ENCODE assay signal across 8 cellular contexts in the genomic region with DNA sequence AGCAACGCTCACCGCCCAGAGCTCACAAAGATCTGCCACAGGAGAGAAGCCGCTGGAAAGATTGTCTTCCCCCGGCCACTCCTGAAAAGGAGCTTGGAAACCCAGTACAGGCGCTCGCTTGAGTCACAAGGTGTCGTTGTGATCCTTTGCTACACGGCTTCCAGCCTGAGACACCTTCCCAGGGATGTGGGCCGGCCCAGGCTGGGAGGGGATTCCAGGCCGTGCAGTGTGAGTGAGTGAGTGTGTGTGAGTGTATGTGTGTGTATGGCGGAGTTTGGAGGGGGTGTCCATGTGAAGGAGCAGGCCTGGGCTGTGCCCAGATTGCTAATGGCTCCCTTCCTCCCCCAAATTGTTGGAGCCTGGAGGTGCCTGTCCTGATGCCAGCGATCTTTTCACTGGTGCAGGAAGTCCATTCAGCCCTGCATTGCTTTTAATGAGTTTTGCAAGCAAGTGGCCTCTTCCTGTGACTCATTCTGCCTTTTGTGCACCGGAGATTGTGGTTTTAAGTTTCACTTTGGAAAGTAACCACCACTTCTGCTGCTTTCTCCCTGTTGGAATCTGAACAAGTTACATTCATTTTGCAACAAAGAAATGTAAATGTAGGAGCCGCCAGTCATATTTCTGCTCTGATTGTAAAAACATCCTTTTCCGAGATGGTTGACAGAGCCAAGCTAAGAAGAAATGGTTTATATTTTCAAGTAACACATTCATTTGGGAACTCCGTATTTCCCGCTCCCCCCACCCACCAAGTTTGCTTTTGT.
DNase-seq lines count a peak whose midpoint lies in the region; ATAC-seq and TF ChIP-seq lines count a peak whose summit lies in the region.

No MANE protein-coding gene starts in this region.

- H3K4me1 Mint-ChIP-seq in CD14-positive monocyte = peaks cover 47% of the 10 kb centered on the region
- H3K4me1 Mint-ChIP-seq in activated CD8-positive, alpha-beta memory T cell treated with anti-CD3 and anti-CD28 coated beads, Interleukin-2, amount 10 ng/mL, durations not matched to agents 7 days and 5 days = peaks cover 36% of the 10 kb centered on the region
- H3K4me1 Mint-ChIP-seq in stimulated activated effector memory CD8-positive, alpha-beta T cell treated with anti-CD3 and anti-CD28 coated beads, Interleukin-12 subunit alpha, Interleukin-12 subunit beta, amount 100 ng/mL, for 72 hours = peaks cover 32% of the 10 kb centered on the region

- ATAC-seq in HG03354 (IDR thresholded peaks at IDR 0.05; ENCODE audit: poor library complexity, severe bottlenecking, unreplicated experiment) = peak; percentile 87
- peak; percentile 89 for ATAC-seq in activated CD8-positive, alpha-beta memory T cell treated with anti-CD3 and anti-CD28 coated beads, Interleukin-2, amount 10 ng/mL, durations not matched to agents 7 days and 5 days
- peak; percentile 89 for ATAC-seq in mucosa of descending colon
- ATAC-seq in stimulated activated effector memory CD8-positive, alpha-beta T cell treated with anti-CD3 and anti-CD28 coated beads, Interleukin-12 subunit alpha, Interleukin-12 subunit beta, amount 100 ng/mL, for 72 hours = peak; percentile 88

- H3K4me3 ChIP-seq in epithelial cell of esophagus (ENCODE audit: low read length) (peak overlapping the region; percentile 25), mucosa of descending colon (no peak overlapping the region)

- no peaks in the 10 kb centered on the region for H3K9me3 ChIP-seq in mucosa of descending colon

- CTCF ChIA-PET in activated CD8-positive, alpha-beta memory T cell treated with anti-CD3 and anti-CD28 coated beads, Interleukin-2, amount 10 ng/mL, durations not matched to agents 7 days and 5 days (lab: Charles Lee) = interaction anchor here (2.8 to 4.5 kb wide), 2 partner anchors 886 to 1177 kb away, joined by 15 read pairs; partner anchors contain the start of gene TRIB2

- peaks cover 29 to 43% of the 10 kb centered on the region in 2 donors for H3K36me3 Mint-ChIP-seq in CD14-positive monocyte
- peaks cover 22% of the 10 kb centered on the region for H3K36me3 Mint-ChIP-seq in activated CD8-positive, alpha-beta memory T cell treated with anti-CD3 and anti-CD28 coated beads, Interleukin-2, amount 10 ng/mL, durations not matched to agents 7 days and 5 days
- H3K36me3 Mint-ChIP-seq in stimulated activated effector memory CD8-positive, alpha-beta T cell treated with anti-CD3 and anti-CD28 coated beads, Interleukin-12 subunit alpha, Interleukin-12 subunit beta, amount 100 ng/mL, for 72 hours = peaks cover 40% of the 10 kb centered on the region

- peaks cover 18% of the 10 kb centered on the region for H3K4me1 ChIP-seq in mucosa of descending colon (ENCODE audit: low read depth)

- DNase-seq in CD14-positive monocyte (ENCODE audit: low spot score) (peak; percentile 77), GM19238 (ENCODE audit: insufficient read length, low spot score) (peak; percentile 58), NCI-H748 (lab: John Stamatoyannopoulos, UW; ENCODE audit: unreplicated experiment) (peak; percentile 77), epithelial cell of esophagus (ENCODE audit: low read depth) (peak; percentile 95), mucosa of descending colon (peak; percentile 47 to 68 (median 62))
- peak; percentile 78 for DNase-seq in activated CD8-positive, alpha-beta memory T cell treated with anti-CD3 and anti-CD28 coated beads, Interleukin-2, amount 10 ng/mL, durations not matched to agents 7 days and 5 days
- DNase-seq in stimulated activated effector memory CD8-positive, alpha-beta T cell treated with anti-CD3 and anti-CD28 coated beads, Interleukin-12 subunit alpha, Interleukin-12 subunit beta, amount 100 ng/mL, for 72 hours (ENCODE audit: low spot score in 2 of 2) = peak; percentile 26 to 79

- TF ChIP-seq CTCF in CD14-positive monocyte (IDR thresholded peaks at IDR 0.05) (no peak), epithelial cell of esophagus (IDR thresholded peaks at IDR 0.05; ENCODE audit: insufficient read depth, low read depth, low read length, missing control alignments) (peak; percentile 73), mucosa of descending colon (IDR thresholded peaks at IDR 0.05) (no peak)

- H3K4me3 Mint-ChIP-seq in CD14-positive monocyte = peak overlapping the region; percentile 70 to 89
- H3K4me3 Mint-ChIP-seq in activated CD8-positive, alpha-beta memory T cell treated with anti-CD3 and anti-CD28 coated beads, Interleukin-2, amount 10 ng/mL, durations not matched to agents 7 days and 5 days = peak overlapping the region; percentile 45
- H3K4me3 Mint-ChIP-seq in stimulated activated effector memory CD8-positive, alpha-beta T cell treated with anti-CD3 and anti-CD28 coated beads, Interleukin-12 subunit alpha, Interleukin-12 subunit beta, amount 100 ng/mL, for 72 hours = peak overlapping the region; percentile 54

- peak overlapping the region; percentile 77 to 92 (median 89) for H3K27ac Mint-ChIP-seq in CD14-positive monocyte
- H3K27ac Mint-ChIP-seq in activated CD8-positive, alpha-beta memory T cell treated with anti-CD3 and anti-CD28 coated beads, Interleukin-2, amount 10 ng/mL, durations not matched to agents 7 days and 5 days = peak overlapping the region; percentile 44
- H3K27ac Mint-ChIP-seq in stimulated activated effector memory CD8-positive, alpha-beta T cell treated with anti-CD3 and anti-CD28 coated beads, Interleukin-12 subunit alpha, Interleukin-12 subunit beta, amount 100 ng/mL, for 72 hours = no peak overlapping the region

- H3K36me3 ChIP-seq in mucosa of descending colon (ENCODE audit: low read depth) = no peaks in the 10 kb centered on the region

- intact Hi-C loops in CD14-positive monocyte (cut with micrococcal nuclease) = no loop called here
- intact Hi-C loops in mucosa of descending colon (cut with DNase I, micrococcal nuclease) = loop anchor here in 1 of 2 donors (10.0 kb wide), 1 partner anchor 1175 kb away; no protein-coding TSS in a partner anchor

- H3K9me3 Mint-ChIP-seq in CD14-positive monocyte = peaks cover 9 to 17% (median 13%) of the 10 kb centered on the region in 7 donors
- peaks cover 2% of the 10 kb centered on the region for H3K9me3 Mint-ChIP-seq in activated CD8-positive, alpha-beta memory T cell treated with anti-CD3 and anti-CD28 coated beads, Interleukin-2, amount 10 ng/mL, durations not matched to agents 7 days and 5 days (ENCODE audit: low read depth)
- H3K9me3 Mint-ChIP-seq in stimulated activated effector memory CD8-positive, alpha-beta T cell treated with anti-CD3 and anti-CD28 coated beads, Interleukin-12 subunit alpha, Interleukin-12 subunit beta, amount 100 ng/mL, for 72 hours = peaks cover 4% of the 10 kb centered on the region

- H3K27me3 Mint-ChIP-seq in CD14-positive monocyte (ENCODE audit: low read depth in 3 of 3) = peaks cover 16 to 25% (median 18%) of the 10 kb centered on the region in 3 donors
- peaks cover 45% of the 10 kb centered on the region for H3K27me3 Mint-ChIP-seq in activated CD8-positive, alpha-beta memory T cell treated with anti-CD3 and anti-CD28 coated beads, Interleukin-2, amount 10 ng/mL, durations not matched to agents 7 days and 5 days
